10 cellular contexts compared by ENCODE assay signal in genomic region chr2:47076126-47076506, GRCh38.
A peak's percentile ranks its signal among the peaks of the same experiment; 100 is the strongest.
DNase-seq lines count a peak whose midpoint lies in the region; ATAC-seq and TF ChIP-seq lines count a peak whose summit lies in the region.
"Had no signal": no experiment of that assay in that cellular context is flagged by ENCODE, and none has a peak within 500 bp of the region (broad histone marks: within the 10 kb centered on the region; RNA-seq: fewer than 3 reads in every experiment).

No MANE protein-coding gene starts in this region.

- no peaks in the 10 kb centered on the region for H3K27me3 ChIP-seq in BLaER1 treated with 17β-estradiol and CSF1 and Interleukin-3, amounts not matched to agents 10 nM and 100 nM
- no peaks in the 10 kb centered on the region for H3K27me3 ChIP-seq in SJSA1 (replicated peaks)
- H3K27me3 ChIP-seq in right cardiac atrium (ENCODE audit: control insufficient read depth, insufficient read depth) = no peaks in the 10 kb centered on the region
- H3K27me3 ChIP-seq: Peyer's patch had no signal

- no peak for DNase-seq in SJSA1 (ENCODE audit: low read depth in 1 of 2, low spot score in 2 of 2)
- peak in 1 of 3 donors; percentile 43 for DNase-seq in right cardiac atrium
- DNase-seq in kidney glomerular epithelial cell (lab: John Stamatoyannopoulos, UW) = no peak
- DNase-seq in GM10266 (ENCODE audit: extremely low spot score) = no peak
- DNase-seq in NCI-H510A treated with DMSO at 0.1 percent for 48 hours (lab: John Stamatoyannopoulos, UW) = no peak
- DNase-seq in KBM-7 = no peak
- DNase-seq: NCI-H1694, Peyer's patch had no signal

- no peak for ATAC-seq in right cardiac atrium

- peaks cover 0 to 44% (median 28%) of the 10 kb centered on the region in 11 experiments; a peak in 18 of 22 replicates for H3K36me3 ChIP-seq in BLaER1 treated with 17β-estradiol and CSF1 and Interleukin-3, amounts not matched to agents 10 nM and 100 nM
- peaks cover 21% of the 10 kb centered on the region for H3K36me3 ChIP-seq in SJSA1
- H3K36me3 ChIP-seq: Peyer's patch had no signal

- peak overlapping the region in 9 of 11 experiments; percentile 48 to 100 (median 96); a peak in 16 of 22 replicates for H3K27ac ChIP-seq in BLaER1 treated with 17β-estradiol and CSF1 and Interleukin-3, amounts not matched to agents 10 nM and 100 nM
- H3K27ac ChIP-seq in SJSA1 (peak overlapping the region; percentile 99), right cardiac atrium (ENCODE audit: low read length) (peak overlapping the region; percentile 45), skin epidermis (peak overlapping the region in 16 of 21 experiments; percentile 15 to 91 (median 67))

- peak overlapping the region in 6 of 11 experiments; percentile 6 to 94 (median 76); a peak in 6 of 22 replicates for H3K9ac ChIP-seq in BLaER1 treated with 17β-estradiol and CSF1 and Interleukin-3, amounts not matched to agents 10 nM and 100 nM

- in situ Hi-C loops in KBM-7 (cut with MboI; ENCODE audit: low pct_unique_long_range_greater_than_20kb, low sequenced_read_pairs) = no loop called here

- peaks cover 0 to 66% (median 0%) of the 10 kb centered on the region in 11 experiments; a peak in 8 of 22 replicates for H4K20me1 ChIP-seq in BLaER1 treated with 17β-estradiol and CSF1 and Interleukin-3, amounts not matched to agents 10 nM and 100 nM

- intact Hi-C loops in right cardiac atrium (cut with DNase I) = no loop called here

- no peaks in the 10 kb centered on the region for H3K9me3 ChIP-seq in BLaER1 treated with 17β-estradiol and CSF1 and Interleukin-3, amounts not matched to agents 10 nM and 100 nM (replicated peaks in 1 of 11)
- H3K9me3 ChIP-seq in SJSA1 (replicated peaks) (no peaks in the 10 kb centered on the region), right cardiac atrium (ENCODE audit: control insufficient read depth, low read length) (no peaks in the 10 kb centered on the region)
- H3K9me3 ChIP-seq: Peyer's patch had no signal

- WGBS in right cardiac atrium = 88% methylated on average over 8 of the region's 8 CpGs

- H3K4me1 ChIP-seq in BLaER1 treated with 17β-estradiol and CSF1 and Interleukin-3, amounts not matched to agents 10 nM and 100 nM = peaks cover 46 to 100% (median 95%) of the 10 kb centered on the region in 10 experiments
- H3K4me1 ChIP-seq in SJSA1 (replicated peaks) (peaks cover 63% of the 10 kb centered on the region), right cardiac atrium (ENCODE audit: control insufficient read depth, insufficient read depth, low read length) (peaks cover 13% of the 10 kb centered on the region)

- no peak overlapping the region for H3K4me3 ChIP-seq in BLaER1 treated with 17β-estradiol and CSF1 and Interleukin-3, amounts not matched to agents 10 nM and 100 nM
- H3K4me3 ChIP-seq in SJSA1 (no peak overlapping the region), right cardiac atrium (ENCODE audit: low read length) (no peak overlapping the region), skin epidermis (no peak overlapping the region)
- H3K4me3 ChIP-seq: Peyer's patch had no signal

- no peak for TF ChIP-seq CTCF in GM10266 (IDR thresholded peaks at IDR 0.05; ENCODE audit: control insufficient read depth, insufficient read depth, low read depth, missing control alignments)

- H3K4me2 ChIP-seq in BLaER1 treated with 17β-estradiol and CSF1 and Interleukin-3, amounts not matched to agents 10 nM and 100 nM = peak overlapping the region in 7 of 11 experiments; percentile 41 to 96 (median 91); a peak in 12 of 22 replicates

Comparison
In these comparisons a context has a peak if more than half of its experiments do, and no peak if none do; other contexts are left out.
1. H3K27ac ChIP-seq: peak in every context shown above with its lines; median percentile 99 in SJSA1; 96 in BLaER1 treated with 17β-estradiol and CSF1 and Interleukin-3, amounts not matched to agents 10 nM and 100 nM; 67 in skin epidermis; 45 in right cardiac atrium.